ENCODE assay signal across 18 cellular contexts in the genomic region with DNA sequence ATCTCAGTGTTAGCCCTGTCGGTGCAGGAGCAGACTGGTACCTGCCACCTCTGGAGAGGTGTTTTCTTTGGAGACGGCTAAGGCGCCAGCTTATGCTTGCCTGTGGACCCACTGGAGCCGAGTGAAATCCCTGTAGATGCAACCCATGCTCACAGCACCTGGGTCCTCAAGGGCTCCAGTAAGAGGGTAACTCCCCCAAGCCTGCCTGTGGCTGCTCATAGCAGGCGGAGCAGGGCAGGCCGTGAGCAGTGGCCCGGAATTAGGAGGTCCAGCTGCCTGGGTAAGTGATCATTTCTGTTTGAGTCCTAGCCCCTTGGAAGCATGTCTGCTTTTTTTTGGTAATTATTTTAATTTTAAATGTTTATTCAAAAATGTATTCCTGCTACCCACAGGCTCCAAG. TPM values are rescaled to one million over a fixed set of nuclear protein-coding genes. Genes with fewer than 3 reads are reported as not detected.
DNase-seq lines count a peak whose midpoint lies in the region; ATAC-seq and TF ChIP-seq lines count a peak whose summit lies in the region.
"Had no signal": no experiment of that assay in that cellular context is flagged by ENCODE, and none has a peak within 500 bp of the region (broad histone marks: within the 10 kb centered on the region; RNA-seq: fewer than 3 reads in every experiment).

No MANE protein-coding gene starts in this region.

- H3K4me1 ChIP-seq in neuronal stem cell (ENCODE audit: control insufficient read depth in 2 of 2, insufficient read depth in 1 of 2, low read depth in 1 of 2, low read length in 2 of 2) = peaks cover 0 to 22% of the 10 kb centered on the region in 2 donors
- H3K4me1 ChIP-seq in transverse colon = no peaks in the 10 kb centered on the region
- H3K4me1 ChIP-seq: HAP-1 had no signal

- H3K4ac ChIP-seq in neuronal stem cell (ENCODE audit: low read length) = no peak overlapping the region

- intact Hi-C loops in cardiac septum (cut with DNase I) (no loop called here), left ventricle myocardium superior (cut with micrococcal nuclease) (no loop called here), transverse colon (cut with DNase I; ENCODE audit: low total_unique reads) (no loop called here)

- H4K8ac ChIP-seq in neuronal stem cell (ENCODE audit: low read depth, low read length) = no peak overlapping the region

- H3K4me1 Mint-ChIP-seq in mesothelial cell of epicardium = peaks cover 7% of the 10 kb centered on the region

- H3K9me3 Mint-ChIP-seq in mesothelial cell of epicardium = no peaks in the 10 kb centered on the region
- H3K9me3 Mint-ChIP-seq: IgD-negative memory B cell had no signal

- H4K91ac ChIP-seq in neuronal stem cell (ENCODE audit: low read depth, low read length, poor library complexity) = no peak overlapping the region

- peak overlapping the region; percentile 78 for H2AFZ ChIP-seq in neuronal stem cell (ENCODE audit: low read length)

- H3K9ac ChIP-seq in neuronal stem cell (ENCODE audit: low read depth, low read length, poor library complexity) = no peak overlapping the region

- TF ChIP-seq CTCF in transverse colon (IDR thresholded peaks at IDR 0.05) (no peak), mesothelial cell of epicardium (IDR thresholded peaks at IDR 0.05; ENCODE audit: unreplicated experiment) (no peak)

- H3K14ac ChIP-seq in neuronal stem cell (ENCODE audit: low read length) = no peak overlapping the region

- no peaks in the 10 kb centered on the region for H3K27me3 Mint-ChIP-seq in mesothelial cell of epicardium (ENCODE audit: low read depth)
- H3K27me3 Mint-ChIP-seq: IgD-negative memory B cell had no signal

- WGBS in neuronal stem cell (ENCODE audit: extremely low coverage in 2 of 2, insufficient read length in 2 of 2, insufficient replicate concordance in 1 of 2), 2 donors = no CpG with 5 or more reads among the region's 7 CpGs
- WGBS in transverse colon (ENCODE audit: low coverage in 1 of 2), 2 donors = 96% methylated on average over 7 of the region's 7 CpGs; no CpG with 5 or more reads in 1 of the 2 donors

- peak; percentile 68 for DNase-seq in cardiac septum (ENCODE audit: low spot score)
- no peak for DNase-seq in left ventricle myocardium superior
- DNase-seq in left kidney (ENCODE audit: low read depth, low spot score) = peak; percentile 57
- no peak for DNase-seq in neuronal stem cell (ENCODE audit: low spot score)
- no peak for DNase-seq in transverse colon
- DNase-seq in NAMALWA (ENCODE audit: low spot score) = no peak
- DNase-seq in cortex of kidney (lab: John Stamatoyannopoulos, UW) = no peak
- DNase-seq in mesothelial cell of epicardium (ENCODE audit: low spot score in 2 of 2, unreplicated experiment in 2 of 2) = no peak
- DNase-seq: COR-L47, DMS153, EL, NCI-H1436, NCI-H2081, NCI-H226, NCI-H526 treated with DMSO at 0.1 percent for 48 hours had no signal

- H3K9me3 ChIP-seq in neuronal stem cell (replicated peaks in 1 of 2; ENCODE audit: control insufficient read depth in 2 of 2, insufficient read depth in 1 of 2, low read depth in 1 of 2, low read length in 2 of 2) (no peaks in the 10 kb centered on the region), transverse colon (no peaks in the 10 kb centered on the region)
- H3K9me3 ChIP-seq: HAP-1 had no signal

- ATAC-seq in left ventricle myocardium superior = no peak

- peaks cover 14 to 91% of the 10 kb centered on the region in 2 donors for H3K36me3 ChIP-seq in neuronal stem cell (replicated peaks in 1 of 2; ENCODE audit: control insufficient read depth in 2 of 2, insufficient read depth in 2 of 2, low read length in 2 of 2)
- H3K36me3 ChIP-seq in transverse colon = peaks cover 0 to 29% (median 14%) of the 10 kb centered on the region in 4 donors

- H2BK15ac ChIP-seq in neuronal stem cell (ENCODE audit: low read length) = no peak overlapping the region

- H3K79me1 ChIP-seq in neuronal stem cell (ENCODE audit: low read depth, low read length) = no peaks in the 10 kb centered on the region

- no peak overlapping the region for H3K27ac Mint-ChIP-seq in mesothelial cell of epicardium

- H3K4me2 ChIP-seq in neuronal stem cell (ENCODE audit: insufficient read depth, low read length, poor library complexity, severe bottlenecking) = no peak overlapping the region

- in situ Hi-C loops in transverse colon (cut with MboI; ENCODE audit: low pct_ligation_motif_present in 1 of 4, low pct_unique_long_range_greater_than_20kb in 1 of 4, low sequenced_read_pairs in 3 of 4) = no loop called here

- no peak overlapping the region for H3K4me3 Mint-ChIP-seq in mesothelial cell of epicardium
- H3K4me3 Mint-ChIP-seq: IgD-negative memory B cell had no signal

- H2AK5ac ChIP-seq in neuronal stem cell (ENCODE audit: low read depth, low read length) = no peak overlapping the region

- H2BK12ac ChIP-seq in neuronal stem cell (ENCODE audit: low read length) = no peak overlapping the region

- H2BK5ac ChIP-seq in neuronal stem cell (ENCODE audit: low read length) = no peak overlapping the region

- H3K27me3 ChIP-seq in neuronal stem cell (ENCODE audit: control insufficient read depth in 3 of 3, insufficient read depth in 3 of 3, low read depth in 1 of 3, low read length in 3 of 3) (no peaks in the 10 kb centered on the region), transverse colon (no peaks in the 10 kb centered on the region)

- H2BK120ac ChIP-seq in neuronal stem cell (ENCODE audit: low read depth, low read length) = no peak overlapping the region

- peaks cover 17% of the 10 kb centered on the region for H3K36me3 Mint-ChIP-seq in mesothelial cell of epicardium

- no peak for TF ChIP-seq POLR2A in transverse colon (IDR thresholded peaks at IDR 0.05)

- H3K27ac ChIP-seq in neuronal stem cell (replicated peaks; ENCODE audit: low read length) (no peak overlapping the region), transverse colon (no peak overlapping the region)
- H3K27ac ChIP-seq: C4-2B had no signal

- no peak overlapping the region for H3K23ac ChIP-seq in neuronal stem cell (ENCODE audit: low read depth, low read length, poor library complexity)

- H3K18ac ChIP-seq in neuronal stem cell (ENCODE audit: low read length) = no peak overlapping the region

- H3K4me3 ChIP-seq in neuronal stem cell (ENCODE audit: low read length in 2 of 2) = no peak overlapping the region
- no peak overlapping the region for H3K4me3 ChIP-seq in transverse colon
- H3K4me3 ChIP-seq: HAP-1 had no signal

- no peak for TF ChIP-seq EP300 in transverse colon (IDR thresholded peaks at IDR 0.05; ENCODE audit: low read depth)

RNA-seq across cellular contexts. Expression of a gene that starts 43.8 kb away (rescaled TPM):
- total RNA-seq in cardiac septum (23.2 TPM), left ventricle myocardium superior (19.2 TPM), transverse colon (10 to 100 TPM; 16.0 to 40.6 (median 26.9) TPM), mesothelial cell of epicardium (58.7 to 61.7 TPM (median 60.5 TPM) in 3 replicates)
- polyA plus RNA-seq in neuronal stem cell (2013, experiment 1 of 2) = 25.0 TPM
- polyA plus RNA-seq in neuronal stem cell (2013, experiment 2 of 2) = 25.5 TPM

Comparison
In these comparisons a context has a peak if more than half of its experiments do, and no peak if none do; other contexts are left out.
1. DNase-seq: peak in cardiac septum (single experiment) and left kidney (single experiment); none in left ventricle myocardium superior (single experiment), neuronal stem cell (single experiment), transverse colon (single experiment), NAMALWA (single experiment), cortex of kidney (single experiment) and mesothelial cell of epicardium (0 of 2).